Comparison of ENCODE assay signal across 8 cellular contexts in genomic region chr5:141811287-141812155, GRCh38.
A peak's percentile ranks its signal among the peaks of the same experiment; 100 is the strongest.
DNase-seq lines count a peak whose midpoint lies in the region; ATAC-seq and TF ChIP-seq lines count a peak whose summit lies in the region.

No MANE protein-coding gene starts in this region.

- POLR2A ChIA-PET in HCT116 (lab: Charles Lee) (no interaction called here), PC-3 (lab: Charles Lee; ENCODE audit: unreplicated experiment) (no interaction called here)

- no peaks in the 10 kb centered on the region for H3K9me2 ChIP-seq in HCT116 (ENCODE audit: insufficient read depth)
- H3K9me2 ChIP-seq in PC-3 (replicated peaks; ENCODE audit: low read length) = no peaks in the 10 kb centered on the region

- H3F3A ChIP-seq in PC-3 (ENCODE audit: low read length, unreplicated experiment) = no peaks in the 10 kb centered on the region

- TF ChIP-seq RAD21 in HCT116 (IDR thresholded peaks at IDR 0.05; ENCODE audit: low read depth) = no peak

- no peaks in the 10 kb centered on the region; a peak in 1 of 4 replicates for H3K4me1 ChIP-seq in HCT116 (ENCODE audit: control insufficient read depth in 1 of 2, insufficient read depth in 2 of 2, low read length in 2 of 2)
- no peaks in the 10 kb centered on the region for H3K4me1 ChIP-seq in PC-3 (ENCODE audit: insufficient read depth, low read length)

- BruUV-seq in HCT116 (replicated peaks; lab: Mats Ljungman, UMichigan) = no TSS peak
- no TSS peak for BruUV-seq in PC-3 (replicated peaks; lab: Mats Ljungman, UMichigan)

- DNase-seq in G401 (ENCODE audit: low spot score) (peak; percentile 87), HCT116 (ENCODE audit: low read depth, low spot score) (no peak), PC-3 (no peak), astrocyte of the cerebellum (ENCODE audit: low read depth) (no peak), islet precursor cell (peak; percentile 77), substantia nigra (lab: John Stamatoyannopoulos, UW) (peak in 43 of 49 donors; percentile 14 to 97 (median 52)), NK-92 (lab: John Stamatoyannopoulos, UW; ENCODE audit: unreplicated experiment) (no peak)

- in situ Hi-C loops in G401 (cut with HindIII; ENCODE audit: low sequenced_read_pairs) = no loop called here
- in situ Hi-C loops in astrocyte of the cerebellum (cut with HindIII; ENCODE audit: low sequenced_read_pairs) = no loop called here

- no peak overlapping the region for H2AFZ ChIP-seq in HCT116 (ENCODE audit: low read depth, low read length, poor library complexity, severe bottlenecking)
- no peak overlapping the region for H2AFZ ChIP-seq in PC-3 (ENCODE audit: low read length)

- intact Hi-C loops in HCT116 (cut with micrococcal nuclease) (no loop called here), PC-3 (cut with micrococcal nuclease) (loop anchor here (5.0 to 10.0 kb wide), 2 partner anchors 63 to 109 kb away; partner anchors contain the start of gene PCDH1)

- no peaks in the 10 kb centered on the region for H3K79me2 ChIP-seq in HCT116 (ENCODE audit: insufficient read depth, low read length)
- no peaks in the 10 kb centered on the region for H3K79me2 ChIP-seq in PC-3 (ENCODE audit: low read length)

- TF ChIP-seq POLR2A in HCT116 (IDR thresholded peaks at IDR 0.05; ENCODE audit: borderline replicate concordance, extremely low read depth, insufficient read depth, insufficient read length) = no peak

- H3K36me3 ChIP-seq in HCT116 (ENCODE audit: control insufficient read depth in 1 of 2, insufficient read depth in 2 of 2, low read length in 2 of 2) (no peaks in the 10 kb centered on the region), PC-3 (ENCODE audit: low read depth, low read length) (no peaks in the 10 kb centered on the region)

- ATAC-seq in HCT116 (peak; percentile 69), PC-3 (no peak), HG02610 (IDR thresholded peaks at IDR 0.05; ENCODE audit: unreplicated experiment) (no peak)

- H3K9ac ChIP-seq in HCT116 (ENCODE audit: low read length) (no peak overlapping the region), PC-3 (ENCODE audit: low read length) (no peak overlapping the region)

- no peaks in the 10 kb centered on the region for H3K9me3 ChIP-seq in HCT116 (ENCODE audit: control insufficient read depth in 1 of 2, insufficient read depth in 1 of 2, low read depth in 1 of 2, low read length in 2 of 2)
- H3K9me3 ChIP-seq in PC-3 (ENCODE audit: low read length) = no peaks in the 10 kb centered on the region

- H3K4me3 ChIP-seq in HCT116 (replicated peaks in 1 of 2; ENCODE audit: low read depth in 1 of 2, low read length in 2 of 2) (no peak overlapping the region), PC-3 (ENCODE audit: low read length) (no peak overlapping the region), astrocyte of the cerebellum (ENCODE audit: low read depth, low read length) (no peak overlapping the region)

- H4K20me1 ChIP-seq in HCT116 (ENCODE audit: insufficient read depth) = no peaks in the 10 kb centered on the region
- H4K20me1 ChIP-seq in PC-3 (ENCODE audit: low read length) = no peaks in the 10 kb centered on the region

- H3K27ac ChIP-seq in HCT116 (ENCODE audit: low read depth, low read length) (no peak overlapping the region), PC-3 (ENCODE audit: low read length) (no peak overlapping the region), substantia nigra (ENCODE audit: low read depth, low read length, poor library complexity, severe bottlenecking) (peak overlapping the region; percentile 16)

- RAD21 ChIA-PET in HCT116 (lab: Charles Lee; ENCODE audit: low non-redundant PET in 1 of 2, low total read pairs in 2 of 2, uncharacterized antibody in 2 of 2, unreplicated experiment in 2 of 2) = no interaction called here

- TF ChIP-seq CTCF in HCT116 (IDR thresholded peaks at IDR 0.05 in 2 of 3, conservative IDR thresholded peaks at IDR 0.05 in 1 of 3; ENCODE audit: borderline replicate concordance in 1 of 3, insufficient read depth in 1 of 3, low read depth in 2 of 3, low read length in 2 of 3) = peak; percentile 13 to 88 (median 81); a peak in 5 of 6 replicates
- TF ChIP-seq CTCF in PC-3 (conservative IDR thresholded peaks at IDR 0.05; ENCODE audit: low read depth, low read length) = peak; percentile 60
- TF ChIP-seq CTCF in astrocyte of the cerebellum (IDR thresholded peaks at IDR 0.05; ENCODE audit: low read depth, low read length, missing control alignments) = peak; percentile 71

- H3K4me2 ChIP-seq in HCT116 (ENCODE audit: low read length) (no peak overlapping the region), PC-3 (ENCODE audit: low read length) (no peak overlapping the region)

- H3K27me3 ChIP-seq in HCT116 (ENCODE audit: insufficient read depth, low read length) (peaks cover 5% of the 10 kb centered on the region; the same call in 1 of the 2 replicates), PC-3 (ENCODE audit: low read length) (no peaks in the 10 kb centered on the region)

- CTCF ChIA-PET in HCT116 (lab: Charles Lee) (interaction anchor here (0.7 to 2.3 kb wide), 7 partner anchors 8 to 119 kb away, joined by 3 to 6 read pairs (median 6); no protein-coding TSS in a partner anchor), PC-3 (lab: Charles Lee) (interaction anchor here (0.6 to 0.7 kb wide), 2 partner anchors 54 to 119 kb away, joined by 3 to 10 read pairs; no protein-coding TSS in a partner anchor)

TF ChIP-seq in HCT116, 20 proteins besides CTCF, POLR2A, EP300 and RAD21:
- no peak for TF ChIP-seq FOSL1 (IDR thresholded peaks at IDR 0.05; ENCODE audit: low read depth)

Comparison
In these comparisons a context has a peak if more than half of its experiments do, and no peak if none do; other contexts are left out.
1. DNase-seq: peak in G401 (single experiment), islet precursor cell (single experiment) and substantia nigra (43 of 49); none in HCT116 (single experiment), PC-3 (single experiment), astrocyte of the cerebellum (single experiment) and NK-92 (single experiment).
2. Peak in every context shown above with its lines, with median percentiles within 50 percentile points of each other: CTCF ChIP-seq.